Comparison of ENCODE assay signal across 20 cellular contexts in the genomic region with DNA sequence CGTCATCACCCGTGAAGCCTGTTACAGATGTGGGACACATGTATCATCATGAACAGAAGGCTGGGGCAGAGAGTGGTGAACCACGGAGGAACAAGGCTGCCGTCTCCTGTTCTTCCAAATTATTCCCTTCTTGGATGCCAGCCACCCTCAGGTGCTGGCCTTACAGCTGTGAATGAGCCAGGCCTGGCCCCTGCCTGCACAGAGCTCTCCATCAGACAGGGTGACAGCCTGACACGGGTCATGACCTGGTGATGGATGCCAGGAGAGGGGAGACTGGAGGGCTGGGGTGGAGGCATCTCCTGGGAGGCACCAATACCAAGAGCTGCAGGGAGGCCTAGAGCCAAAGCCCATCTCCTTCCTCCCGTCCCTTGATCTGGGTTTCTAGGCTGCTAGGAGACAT.
"Had no signal": no experiment of that assay in that cellular context is flagged by ENCODE, and none has a peak within 500 bp of the region (broad histone marks: within the 10 kb centered on the region; RNA-seq: fewer than 3 reads in every experiment).

No MANE protein-coding gene starts in this region.

- DNase-seq: Kasumi-1, MM.1S, NCI-H1092 treated with DMSO at 0.1 percent for 48 hours, NCI-H1436, NCI-H1694, NCI-H187 treated with DMSO at 0.1 percent for 48 hours, NCI-H2029 treated with DMSO at 0.1 percent for 48 hours, NCI-H2107, NCI-H2227 treated with DMSO at 0.1 percent for 48 hours, NCI-H524, NCI-H69, NCI-H774, Right ventricle myocardium superior, RPMI8226, SIG-M5 had no signal

- H3K27ac ChIP-seq: KMS-11, SJSA1, SK-N-MC had no signal

- H3K36me3 ChIP-seq: SJSA1 had no signal

- H3K4me3 ChIP-seq: K562, SJSA1, SK-N-MC had no signal

- H3K4me2 ChIP-seq: KMS-11 had no signal

- H3K27me3 ChIP-seq: SJSA1 had no signal

- H3K4me1 ChIP-seq: SJSA1 had no signal

- H3K9ac ChIP-seq: KMS-11 had no signal

- ATAC-seq: HepG2, K562 had no signal
